Comparison of ENCODE assay signal across 8 cellular contexts in genomic region chr19:17424743-17425365, GRCh38. TPM values are rescaled to one million over a fixed set of nuclear protein-coding genes. Genes with fewer than 3 reads are reported as not detected.
DNase-seq lines count a peak whose midpoint lies in the region; ATAC-seq lines count a peak whose summit lies in the region.

No MANE protein-coding gene starts in this region.

- H3K4me1 ChIP-seq in iPS-15b (ENCODE audit: control insufficient read depth, insufficient read depth, low read length): no peaks in the 10 kb centered on the region
- no peaks in the 10 kb centered on the region for H3K4me1 ChIP-seq in aorta (ENCODE audit: control insufficient read depth in 1 of 2, insufficient read depth in 2 of 2, low read length in 2 of 2)

- H3K27ac ChIP-seq in aorta (ENCODE audit: low read depth in 1 of 2, low read length in 2 of 2): no peak overlapping the region

- H3K4me3 ChIP-seq in MG63: no peak overlapping the region
- peak overlapping the region; percentile 39 for H3K4me3 ChIP-seq in iPS-15b (ENCODE audit: low read depth, low read length)
- no peak overlapping the region for H3K4me3 ChIP-seq in aorta (ENCODE audit: low read length in 2 of 2)

- intact Hi-C loops in activated naive CD4-positive, alpha-beta T cell treated with anti-CD3 and anti-CD28 coated beads for 36 hours (cut with micrococcal nuclease): loop anchor here (1.0 to 2.0 kb wide), 2 partner anchors 24 to 41 kb away; partner anchors contain the start of gene TMEM221
- intact Hi-C loops in aorta (cut with DNase I): no loop called here

- H3K36me3 ChIP-seq in MG63 (peaks cover 14% of the 10 kb centered on the region), iPS-15b (ENCODE audit: control insufficient read depth, insufficient read depth, low read length) (no peaks in the 10 kb centered on the region), aorta (ENCODE audit: control insufficient read depth in 1 of 2, insufficient read depth in 2 of 2, low read length in 1 of 2) (no peaks in the 10 kb centered on the region)

- H3K4me1 Mint-ChIP-seq in activated naive CD4-positive, alpha-beta T cell treated with anti-CD3 and anti-CD28 coated beads for 36 hours (ENCODE audit: low read depth): peaks cover 7% of the 10 kb centered on the region

- no peaks in the 10 kb centered on the region for H3K27me3 Mint-ChIP-seq in activated naive CD4-positive, alpha-beta T cell treated with anti-CD3 and anti-CD28 coated beads for 36 hours (ENCODE audit: low read depth)

- H3K9ac ChIP-seq in iPS-15b (ENCODE audit: low read depth, low read length): no peak overlapping the region

- peak; percentile 15 for ATAC-seq in aorta (ENCODE audit: low FRiP score)
- no peak for ATAC-seq in HG02852 (IDR thresholded peaks at IDR 0.05; ENCODE audit: unreplicated experiment)

- WGBS in aorta, 2 donors: 19 to 22% methylated on average over 27 of the region's 27 CpGs

- peak; percentile 45 for DNase-seq in DMS53 (lab: John Stamatoyannopoulos, UW)
- no peak for DNase-seq in DMS53 treated with DMSO at 0.1 percent for 48 hours (lab: John Stamatoyannopoulos, UW; ENCODE audit: unreplicated experiment)
- peak; percentile 34 for DNase-seq in MG63
- DNase-seq in activated naive CD4-positive, alpha-beta T cell treated with anti-CD3 and anti-CD28 coated beads for 36 hours: peak; percentile 69
- DNase-seq in aorta: peak in 1 of 2 donors; percentile 79
- no peak for DNase-seq in GM19238 (ENCODE audit: insufficient read length, low spot score)

- H3K27me3 ChIP-seq in MG63: no peaks in the 10 kb centered on the region
- H3K27me3 ChIP-seq in iPS-15b (ENCODE audit: control insufficient read depth, insufficient read depth, low read length): no peaks in the 10 kb centered on the region
- no peaks in the 10 kb centered on the region for H3K27me3 ChIP-seq in aorta (ENCODE audit: control insufficient read depth in 1 of 2, insufficient read depth in 2 of 2, low read length in 1 of 2)

- CTCF ChIA-PET in activated naive CD4-positive, alpha-beta T cell treated with anti-CD3 and anti-CD28 coated beads for 36 hours (lab: Charles Lee): interaction anchor here (1.1 kb wide), 1 partner anchor 22 kb away, joined by 3 read pairs; no protein-coding TSS in a partner anchor

- H3K4me3 Mint-ChIP-seq in activated naive CD4-positive, alpha-beta T cell treated with anti-CD3 and anti-CD28 coated beads for 36 hours: no peak overlapping the region

- no peaks in the 10 kb centered on the region for H3K36me3 Mint-ChIP-seq in activated naive CD4-positive, alpha-beta T cell treated with anti-CD3 and anti-CD28 coated beads for 36 hours (ENCODE audit: low read depth)

- H3K9me3 Mint-ChIP-seq in activated naive CD4-positive, alpha-beta T cell treated with anti-CD3 and anti-CD28 coated beads for 36 hours: no peaks in the 10 kb centered on the region

- H3K9me3 ChIP-seq in MG63: no peaks in the 10 kb centered on the region
- no peaks in the 10 kb centered on the region for H3K9me3 ChIP-seq in iPS-15b (ENCODE audit: control insufficient read depth, insufficient read depth, low read length)
- no peaks in the 10 kb centered on the region for H3K9me3 ChIP-seq in aorta (ENCODE audit: control insufficient read depth, low read length)

- no peak overlapping the region for H3K27ac Mint-ChIP-seq in activated naive CD4-positive, alpha-beta T cell treated with anti-CD3 and anti-CD28 coated beads for 36 hours

RNA-seq across cellular contexts. Expression of gene MVB12A, which starts 5.0 kb away (rescaled TPM):
- total RNA-seq in MG63 (2014; rRNA removed; shearing (Covaris generic); ENCODE audit: low replicate concordance): 28.8 and 78.4 TPM in 2 replicates
- 10 to 100 TPM; 29.3 to 32.1 TPM for total RNA-seq in activated naive CD4-positive, alpha-beta T cell treated with anti-CD3 and anti-CD28 coated beads for 36 hours
- 10 to 100 TPM; 28.5 to 48.0 TPM for total RNA-seq in aorta
- 10 to 100 TPM; 50.7 to 68.6 TPM for polyA plus RNA-seq in aorta

RNA-seq across cellular contexts. Expression of gene BST2, which starts 19.4 kb away (rescaled TPM):
- 128 and 138 TPM in 2 replicates for total RNA-seq in MG63 (2014; rRNA removed; shearing (Covaris generic); ENCODE audit: low replicate concordance)
- total RNA-seq in activated naive CD4-positive, alpha-beta T cell treated with anti-CD3 and anti-CD28 coated beads for 36 hours: 100 to 1,000 TPM; 117 to 121 TPM
- 100 to 1,000 TPM in 1 of 2 donors, 10 to 100 TPM in 1; 72.0 to 116 TPM for total RNA-seq in aorta
- 100 to 1,000 TPM; 114 to 171 TPM for polyA plus RNA-seq in aorta

RNA-seq across cellular contexts. Expression of gene TMEM221, which starts 23.6 kb away (rescaled TPM):
- not detected in 2 replicates for total RNA-seq in MG63 (2014; rRNA removed; shearing (Covaris generic); ENCODE audit: low replicate concordance)
- total RNA-seq in activated naive CD4-positive, alpha-beta T cell treated with anti-CD3 and anti-CD28 coated beads for 36 hours: not detected
- total RNA-seq in aorta: under 1 TPM in 1 of 2 donors, not detected in 1; 0.30 TPM
- polyA plus RNA-seq in aorta: under 1 TPM in 1 of 2 donors, not detected in 1; 0.38 TPM

RNA-seq across cellular contexts. Expression of gene CCDC194, which starts 30.9 kb away (rescaled TPM):
- not detected in 2 replicates for total RNA-seq in MG63 (2014; rRNA removed; shearing (Covaris generic); ENCODE audit: low replicate concordance)
- total RNA-seq in activated naive CD4-positive, alpha-beta T cell treated with anti-CD3 and anti-CD28 coated beads for 36 hours: under 1 TPM; 0.83 to 0.89 TPM
- 1 to 10 TPM in 1 of 2 donors, under 1 TPM in 1; 0.71 to 1.7 TPM for total RNA-seq in aorta
- not detected for polyA plus RNA-seq in aorta

RNA-seq across cellular contexts. Expression of gene NXNL1, which starts 35.9 kb away (rescaled TPM):
- total RNA-seq in MG63 (2014; rRNA removed; shearing (Covaris generic); ENCODE audit: low replicate concordance): not detected in 2 replicates
- not detected for total RNA-seq in activated naive CD4-positive, alpha-beta T cell treated with anti-CD3 and anti-CD28 coated beads for 36 hours
- total RNA-seq in aorta: not detected
- not detected for polyA plus RNA-seq in aorta

Comparison
In these comparisons a context has a peak if more than half of its experiments do, and no peak if none do; other contexts are left out.
1. DNase-seq: peak in DMS53 (single experiment), MG63 (single experiment) and activated naive CD4-positive, alpha-beta T cell treated with anti-CD3 and anti-CD28 coated beads for 36 hours (single experiment); none in DMS53 treated with DMSO at 0.1 percent for 48 hours (single experiment) and GM19238 (single experiment).